Comparison of ENCODE assay signal across 19 cellular contexts in the genomic region with DNA sequence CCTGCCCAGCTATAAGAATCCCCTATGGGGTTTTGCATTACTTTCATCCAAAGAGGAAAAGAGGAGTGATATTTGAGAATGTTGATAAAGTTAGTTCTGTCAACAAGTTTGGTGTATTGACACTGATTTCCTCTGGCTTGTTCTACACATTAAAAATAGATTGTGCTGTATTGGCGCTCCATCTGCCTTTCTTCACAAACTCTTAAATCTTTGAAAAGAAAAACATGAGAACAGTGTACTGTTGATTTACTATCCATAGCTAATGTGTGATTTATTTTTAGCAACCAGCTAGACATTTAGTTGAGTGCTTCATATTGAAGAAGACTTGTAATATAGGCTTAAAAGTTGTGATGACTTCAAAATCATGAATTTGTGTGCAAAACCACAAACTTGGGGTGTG.
DNase-seq lines count a peak whose midpoint lies in the region; ATAC-seq, FAIRE-seq and TF ChIP-seq lines count a peak whose summit lies in the region.
"Had no signal": no experiment of that assay in that cellular context is flagged by ENCODE, and none has a peak within 500 bp of the region (broad histone marks: within the 10 kb centered on the region; RNA-seq: fewer than 3 reads in every experiment).

No MANE protein-coding gene starts in this region.

- TF ChIP-seq CTCF in SK-N-SH (IDR thresholded peaks at IDR 0.05) (no peak), VCaP (conservative IDR thresholded peaks at IDR 0.05) (no peak), keratinocyte (optimal IDR thresholded peaks at IDR 0.05 in 1 of 3, IDR thresholded peaks at IDR 0.05 in 1 of 3, conservative IDR thresholded peaks at IDR 0.05 in 1 of 3; ENCODE audit: extremely low read depth in 1 of 3, insufficient read depth in 2 of 3, low read length in 3 of 3) (no peak), esophagus muscularis mucosa (IDR thresholded peaks at IDR 0.05) (no peak)

- H3K9ac ChIP-seq in SK-N-SH, result no peak overlapping the region
- H3K9ac ChIP-seq in keratinocyte (ENCODE audit: control insufficient read depth, extremely low read depth, insufficient read depth, low read length), result no peak overlapping the region
- H3K9ac ChIP-seq in GM23248, result no peak overlapping the region
- H3K9ac ChIP-seq: BLaER1 had no signal

- H2AFZ ChIP-seq in SK-N-SH (ENCODE audit: low read depth), result no peak overlapping the region
- H2AFZ ChIP-seq in keratinocyte (ENCODE audit: control insufficient read depth, low read length), result no peak overlapping the region
- no peak overlapping the region for H2AFZ ChIP-seq in GM23248

- DNase-seq in SK-N-SH (no peak), keratinocyte (ENCODE audit: low read depth, low spot score) (no peak), substantia nigra (lab: John Stamatoyannopoulos, UW) (no peak), NCI-H1930 (lab: John Stamatoyannopoulos, UW) (no peak), esophagus muscularis mucosa (ENCODE audit: extremely low spot score) (no peak), GM23248 (no peak)
- DNase-seq: AML-193; Caco-2; CD8-positive, alpha-beta memory T cell; DMS53; GF-D8; H9; HFFc6; KG1 had no signal

- H3K36me3 ChIP-seq in SK-N-SH (replicated peaks in 1 of 2; ENCODE audit: control insufficient read depth in 1 of 2, insufficient read depth in 2 of 2, low read length in 1 of 2) (no peaks in the 10 kb centered on the region), keratinocyte (ENCODE audit: control insufficient read depth in 2 of 2, extremely low read depth in 1 of 2, insufficient read depth in 2 of 2, low read length in 2 of 2) (no peaks in the 10 kb centered on the region), esophagus muscularis mucosa (no peaks in the 10 kb centered on the region), GM23248 (ENCODE audit: low read depth) (no peaks in the 10 kb centered on the region)
- H3K36me3 ChIP-seq: BLaER1 had no signal

- H3K4me2 ChIP-seq in SK-N-SH, result no peak overlapping the region
- no peak overlapping the region for H3K4me2 ChIP-seq in keratinocyte (ENCODE audit: control insufficient read depth, extremely low read depth, insufficient read depth, low read depth, low read length)
- H3K4me2 ChIP-seq in GM23248 (ENCODE audit: unreplicated experiment), result no peak overlapping the region
- H3K4me2 ChIP-seq: BLaER1 had no signal

- H3K9me3 ChIP-seq in SK-N-SH (no peaks in the 10 kb centered on the region; the same call in 1 of the 2 replicates), keratinocyte (ENCODE audit: control insufficient read depth, low read depth, low read length) (peaks cover 4% of the 10 kb centered on the region), esophagus muscularis mucosa (no peaks in the 10 kb centered on the region), GM23248 (ENCODE audit: low read depth) (no peaks in the 10 kb centered on the region)
- H3K9me3 ChIP-seq: BLaER1, Caco-2 had no signal

- TF ChIP-seq POLR2A in esophagus muscularis mucosa (IDR thresholded peaks at IDR 0.05; ENCODE audit: low read depth), result no peak

- CTCF ChIA-PET in SK-N-SH (lab: Yijun Ruan, JAX), result no interaction called here

- dilution Hi-C loops in keratinocyte (cut with MboI; ENCODE audit: extremely low pct_ligation_motif_present, low sequenced_read_pairs), result no loop called here

- H3K9me2 ChIP-seq in SK-N-SH (no peaks in the 10 kb centered on the region), GM23248 (ENCODE audit: insufficient read depth) (no peaks in the 10 kb centered on the region)

- no peaks in the 10 kb centered on the region for H4K20me1 ChIP-seq in SK-N-SH (ENCODE audit: insufficient read depth)
- no peaks in the 10 kb centered on the region for H4K20me1 ChIP-seq in keratinocyte (ENCODE audit: control insufficient read depth, extremely low read depth, insufficient read depth, low read length)
- H4K20me1 ChIP-seq in GM23248 (ENCODE audit: insufficient read depth), result no peaks in the 10 kb centered on the region
- H4K20me1 ChIP-seq: BLaER1 had no signal

- H3F3A ChIP-seq in SK-N-SH (replicated peaks; ENCODE audit: insufficient read depth), result peaks cover 4% of the 10 kb centered on the region
- H3F3A ChIP-seq in GM23248 (ENCODE audit: insufficient read depth), result peaks cover 15% of the 10 kb centered on the region

- POLR2A ChIA-PET in SK-N-SH (lab: Yijun Ruan, JAX), result no interaction called here

- H3K27ac ChIP-seq in SK-N-SH (ENCODE audit: low read depth in 2 of 2, low read length in 1 of 2) (no peak overlapping the region), VCaP (peak overlapping the region; percentile 45), keratinocyte (ENCODE audit: control insufficient read depth, insufficient read depth, low read length) (no peak overlapping the region), substantia nigra (ENCODE audit: low read depth, low read length, poor library complexity, severe bottlenecking) (no peak overlapping the region), esophagus muscularis mucosa (replicated peaks in 1 of 4) (no peak overlapping the region), GM23248 (no peak overlapping the region)
- H3K27ac ChIP-seq: 22Rv1, BLaER1 had no signal

- FAIRE-seq in keratinocyte (lab: Jason Lieb, UNC), result peak; percentile 57
- FAIRE-seq: GM18507 had no signal

- H3K4me1 ChIP-seq in SK-N-SH (ENCODE audit: control insufficient read depth in 1 of 2, insufficient read depth in 2 of 2, low read depth in 1 of 2, low read length in 1 of 2) (peaks cover 0 to 14% of the 10 kb centered on the region in 2 experiments; a peak in 2 of 4 replicates), keratinocyte (ENCODE audit: control insufficient read depth, extremely low read depth, insufficient read depth, low read length) (peaks cover 9% of the 10 kb centered on the region), esophagus muscularis mucosa (no peaks in the 10 kb centered on the region), GM23248 (ENCODE audit: insufficient read depth) (peaks cover 11% of the 10 kb centered on the region; the same call in 1 of the 2 replicates)
- H3K4me1 ChIP-seq: BLaER1, Caco-2 had no signal

- in situ Hi-C loops in GM23248 (cut with MboI), result no loop called here

- H3K79me2 ChIP-seq in SK-N-SH (ENCODE audit: insufficient read depth), result no peaks in the 10 kb centered on the region
- no peaks in the 10 kb centered on the region for H3K79me2 ChIP-seq in keratinocyte (ENCODE audit: control insufficient read depth, insufficient read depth, low read length)
- no peaks in the 10 kb centered on the region for H3K79me2 ChIP-seq in GM23248 (ENCODE audit: insufficient read depth)

- peak; percentile 49 for ATAC-seq in SK-N-SH treated with all-trans-retinoic acid at 6 μM for 48 hours

- TF ChIP-seq EP300 in SK-N-SH (IDR thresholded peaks at IDR 0.05; ENCODE audit: borderline replicate concordance in 1 of 2, low read depth in 1 of 2, low read length in 1 of 2), result no peak
- no peak for TF ChIP-seq EP300 in esophagus muscularis mucosa (IDR thresholded peaks at IDR 0.05)

- TF ChIP-seq RAD21 in SK-N-SH (IDR thresholded peaks at IDR 0.05; ENCODE audit: low read length), result no peak

- WGBS in SK-N-SH (ENCODE audit: low lambda C conversion rate), result 86% methylated on average over 1 of the region's 1 CpG
- WGBS in esophagus muscularis mucosa, result 96% methylated on average over 1 of the region's 1 CpG
- 100% methylated on average over 1 of the region's 1 CpG for WGBS in GM23248 (ENCODE audit: low coverage in 1 of 2, low lambda C conversion rate in 2 of 2, missing lambda C conversion rate in 2 of 2), 2 experiments

- H3K27me3 ChIP-seq in SK-N-SH (ENCODE audit: insufficient read depth) (no peaks in the 10 kb centered on the region), keratinocyte (ENCODE audit: control insufficient read depth, extremely low read depth, insufficient read depth, low read length) (no peaks in the 10 kb centered on the region), esophagus muscularis mucosa (no peaks in the 10 kb centered on the region), GM23248 (replicated peaks; ENCODE audit: insufficient read depth) (no peaks in the 10 kb centered on the region)
- H3K27me3 ChIP-seq: BLaER1 had no signal

- H3K4me3 ChIP-seq in SK-N-SH (ENCODE audit: low read depth in 2 of 2, low read length in 1 of 2) (no peak overlapping the region), keratinocyte (ENCODE audit: control insufficient read depth in 2 of 3, extremely low read depth in 1 of 3, insufficient read depth in 2 of 3, low read depth in 1 of 3, low read length in 3 of 3) (no peak overlapping the region), esophagus muscularis mucosa (no peak overlapping the region), GM23248 (no peak overlapping the region)
- H3K4me3 ChIP-seq: BLaER1 had no signal

- intact Hi-C loops in esophagus muscularis mucosa (cut with DNase I), result no loop called here

- H3K9me1 ChIP-seq in keratinocyte (ENCODE audit: control insufficient read depth, extremely low read depth, insufficient read depth, low read length), result no peaks in the 10 kb centered on the region

TF ChIP-seq in SK-N-SH treated with all-trans-retinoic acid at 6 μM for 48 hours, 23 proteins besides CTCF, POLR2A, EP300 and RAD21:
- TF ChIP-seq, protein P1, sequence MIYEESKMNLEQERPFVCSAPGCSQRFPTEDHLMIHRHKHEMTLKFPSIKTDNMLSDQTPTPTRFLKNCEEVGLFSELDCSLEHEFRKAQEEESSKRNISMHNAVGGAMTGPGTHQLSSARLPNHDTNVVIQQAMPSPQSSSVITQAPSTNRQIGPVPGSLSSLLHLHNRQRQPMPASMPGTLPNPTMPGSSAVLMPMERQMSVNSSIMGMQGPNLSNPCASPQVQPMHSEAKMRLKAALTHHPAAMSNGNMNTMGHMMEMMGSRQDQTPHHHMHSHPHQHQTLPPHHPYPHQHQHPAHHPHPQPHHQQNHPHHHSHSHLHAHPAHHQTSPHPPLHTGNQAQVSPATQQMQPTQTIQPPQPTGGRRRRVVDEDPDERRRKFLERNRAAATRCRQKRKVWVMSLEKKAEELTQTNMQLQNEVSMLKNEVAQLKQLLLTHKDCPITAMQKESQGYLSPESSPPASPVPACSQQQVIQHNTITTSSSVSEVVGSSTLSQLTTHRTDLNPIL (CRISPR knock-in tag; IDR thresholded peaks at IDR 0.05; ENCODE audit: low read depth), result no peak
- TF ChIP-seq TOX (CRISPR knock-in tag; IDR thresholded peaks at IDR 0.05; ENCODE audit: borderline replicate concordance), result peak; percentile 60; the same call in 1 of the 2 replicates

TF ChIP-seq in SK-N-SH, 30 proteins besides CTCF, POLR2A, EP300 and RAD21 (continues in another document):
- TF ChIP-seq, protein P2, sequence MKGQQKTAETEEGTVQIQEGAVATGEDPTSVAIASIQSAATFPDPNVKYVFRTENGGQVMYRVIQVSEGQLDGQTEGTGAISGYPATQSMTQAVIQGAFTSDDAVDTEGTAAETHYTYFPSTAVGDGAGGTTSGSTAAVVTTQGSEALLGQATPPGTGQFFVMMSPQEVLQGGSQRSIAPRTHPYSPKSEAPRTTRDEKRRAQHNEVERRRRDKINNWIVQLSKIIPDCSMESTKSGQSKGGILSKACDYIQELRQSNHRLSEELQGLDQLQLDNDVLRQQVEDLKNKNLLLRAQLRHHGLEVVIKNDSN (IDR thresholded peaks at IDR 0.05; ENCODE audit: borderline replicate concordance, low read depth), result no peak
- TF ChIP-seq NFIC (IDR thresholded peaks at IDR 0.05; ENCODE audit: borderline replicate concordance) (no peak), ELF1 (IDR thresholded peaks at IDR 0.05) (no peak), RXRA (IDR thresholded peaks at IDR 0.05; ENCODE audit: borderline replicate concordance, low read depth) (no peak)
